ENCODE assay signal across 8 cellular contexts in the genomic region with DNA sequence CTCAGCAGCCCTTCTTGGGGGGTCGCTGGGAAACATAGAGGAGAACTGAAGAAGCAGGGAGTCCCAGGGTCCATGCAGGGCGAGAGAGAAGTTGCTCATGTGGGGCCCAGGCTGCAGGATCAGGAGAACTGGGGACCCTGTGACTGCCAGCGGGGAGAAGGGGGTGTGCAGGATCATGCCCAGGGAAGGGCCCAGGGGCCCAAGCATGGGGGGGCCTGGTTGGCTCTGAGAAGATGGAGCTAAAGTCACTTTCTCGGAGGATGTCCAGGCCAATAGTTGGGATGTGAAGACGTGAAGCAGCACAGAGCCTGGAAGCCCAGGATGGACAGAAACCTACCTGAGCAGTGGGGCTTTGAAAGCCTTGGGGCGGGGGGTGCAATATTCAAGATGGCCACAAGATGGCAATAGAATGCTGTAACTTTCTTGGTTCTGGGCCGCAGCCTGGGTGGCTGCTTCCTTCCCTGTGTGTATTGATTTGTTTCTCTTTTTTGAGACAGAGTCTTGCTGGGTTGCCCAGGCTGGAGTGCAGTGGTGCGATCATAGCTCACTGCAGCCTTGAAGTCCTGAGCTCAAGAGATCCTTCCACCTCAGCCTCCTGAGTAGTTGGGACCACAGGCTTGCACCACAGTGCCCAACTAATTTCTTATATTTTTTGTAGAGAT. TPM values are rescaled to one million over a fixed set of nuclear protein-coding genes. Genes with fewer than 3 reads are reported as not detected.
DNase-seq lines count a peak whose midpoint lies in the region; ATAC-seq, FAIRE-seq and TF ChIP-seq lines count a peak whose summit lies in the region.

No MANE protein-coding gene starts in this region.

- in situ Hi-C loops in mammary epithelial cell (cut with MboI; ENCODE audit: low sequenced_read_pairs in 2 of 2): no loop called here

- intact Hi-C loops in mammary epithelial cell (cut with micrococcal nuclease): loop anchor here (1.0 to 10.0 kb wide), 4 partner anchors 190 to 998 kb away; a partner anchor contains a TSS

- no peaks in the 10 kb centered on the region for H3K9me1 ChIP-seq in keratinocyte (ENCODE audit: control insufficient read depth, extremely low read depth, insufficient read depth, low read length)

- CTCF ChIA-PET in WTC11 (lab: Charles Lee) (interaction anchor here (0.7 to 4.1 kb wide), 11 partner anchors 8 to 211 kb away, joined by 3 to 20 read pairs (median 6); a partner anchor contains a TSS), mammary epithelial cell (lab: Charles Lee; ENCODE audit: low non-redundant PET) (no interaction called here)

- peak; percentile 5 for DNase-seq in AG09309 (ENCODE audit: low read depth)
- peak; percentile 86 for DNase-seq in GM20000 (ENCODE audit: low spot score)
- DNase-seq in NCI-H2171 treated with DMSO at 0.1 percent for 48 hours (lab: John Stamatoyannopoulos, UW): peak; percentile 72
- DNase-seq in WTC11 (ENCODE audit: low spot score): peak; percentile 82
- DNase-seq in mammary epithelial cell: peak; percentile 41
- no peak for DNase-seq in keratinocyte (ENCODE audit: low read depth, low spot score)
- DNase-seq in stimulated activated CD4-positive, alpha-beta T cell treated with anti-CD3 and anti-CD28 coated beads, Interleukin-1b, Interleukin-23, amount 100 ng/mL, for 4 hours (ENCODE audit: low read depth in 2 of 2): peak; percentile 54 to 77

- WGBS in mammary epithelial cell (ENCODE audit: low coverage, missing lambda C conversion rate): 31% methylated on average over 4 of the region's 8 CpGs

- H3K79me2 ChIP-seq in mammary epithelial cell (ENCODE audit: insufficient read depth, low read length) (no peaks in the 10 kb centered on the region), keratinocyte (ENCODE audit: control insufficient read depth, insufficient read depth, low read length) (no peaks in the 10 kb centered on the region)

- no peaks in the 10 kb centered on the region; the same call in 1 of the 2 replicates for H3K27me3 Mint-ChIP-seq in WTC11 (ENCODE audit: low read depth)

- dilution Hi-C loops in mammary epithelial cell (cut with HindIII; ENCODE audit: low sequenced_read_pairs): no loop called here
- dilution Hi-C loops in keratinocyte (cut with MboI; ENCODE audit: extremely low pct_ligation_motif_present, low sequenced_read_pairs): no loop called here

- H3K4me3 ChIP-seq in AG09309 (ENCODE audit: control insufficient read depth, low read depth, low read length): no peak overlapping the region
- no peak overlapping the region for H3K4me3 ChIP-seq in mammary epithelial cell (replicated peaks in 1 of 3; ENCODE audit: insufficient read depth in 1 of 3, low read depth in 2 of 3, low read length in 3 of 3)
- no peak overlapping the region for H3K4me3 ChIP-seq in keratinocyte (ENCODE audit: control insufficient read depth in 2 of 3, extremely low read depth in 1 of 3, insufficient read depth in 2 of 3, low read depth in 1 of 3, low read length in 3 of 3)

- no TSS peak for BruUV-seq in mammary epithelial cell (replicated peaks; lab: Mats Ljungman, UMichigan)

- TF ChIP-seq CTCF in AG09309 (IDR thresholded peaks at IDR 0.05; ENCODE audit: control insufficient read depth, insufficient read depth, low read depth, low read length, missing control alignments) (peak; percentile 80), GM20000 (IDR thresholded peaks at IDR 0.05; ENCODE audit: extremely low read depth, missing control alignments) (peak; percentile 70), WTC11 (IDR thresholded peaks at IDR 0.05) (peak; percentile 98), mammary epithelial cell (conservative IDR thresholded peaks at IDR 0.05 in 1 of 2, IDR thresholded peaks at IDR 0.05 in 1 of 2; ENCODE audit: extremely low read depth in 1 of 2, insufficient read depth in 1 of 2, low read depth in 1 of 2, low read length in 2 of 2) (peak; percentile 83 to 88), keratinocyte (optimal IDR thresholded peaks at IDR 0.05 in 1 of 3, IDR thresholded peaks at IDR 0.05 in 1 of 3, conservative IDR thresholded peaks at IDR 0.05 in 1 of 3; ENCODE audit: extremely low read depth in 1 of 3, insufficient read depth in 2 of 3, low read length in 3 of 3) (peak; percentile 80 to 93 (median 87))

- ATAC-seq in WTC11 (peak; percentile 94), HG03460 (IDR thresholded peaks at IDR 0.05; ENCODE audit: unreplicated experiment) (no peak)

- H4K20me1 ChIP-seq in mammary epithelial cell (ENCODE audit: insufficient read depth, low read length) (no peaks in the 10 kb centered on the region), keratinocyte (ENCODE audit: control insufficient read depth, extremely low read depth, insufficient read depth, low read length) (no peaks in the 10 kb centered on the region)

- no peak overlapping the region for H3K4me2 ChIP-seq in mammary epithelial cell (ENCODE audit: insufficient read depth, low read depth, low read length)
- H3K4me2 ChIP-seq in keratinocyte (ENCODE audit: control insufficient read depth, extremely low read depth, insufficient read depth, low read depth, low read length): no peak overlapping the region

- no peak overlapping the region for H3K27ac Mint-ChIP-seq in WTC11

- H3K9me3 ChIP-seq in mammary epithelial cell (replicated peaks; ENCODE audit: insufficient read depth, low read length): no peaks in the 10 kb centered on the region
- H3K9me3 ChIP-seq in keratinocyte (ENCODE audit: control insufficient read depth, low read depth, low read length): no peaks in the 10 kb centered on the region

- POLR2A ChIA-PET in WTC11 (lab: Charles Lee): no interaction called here

- no peak overlapping the region for H3K4me3 Mint-ChIP-seq in WTC11

- H3K4me1 ChIP-seq in mammary epithelial cell (ENCODE audit: insufficient read depth, low read length): no peaks in the 10 kb centered on the region
- no peaks in the 10 kb centered on the region for H3K4me1 ChIP-seq in keratinocyte (ENCODE audit: control insufficient read depth, extremely low read depth, insufficient read depth, low read length)

- no peak overlapping the region for H3K27ac ChIP-seq in mammary epithelial cell (ENCODE audit: insufficient read depth, low read depth, low read length)
- no peak overlapping the region for H3K27ac ChIP-seq in keratinocyte (ENCODE audit: control insufficient read depth, insufficient read depth, low read length)

- H2AFZ ChIP-seq in mammary epithelial cell (ENCODE audit: low read depth, low read length) (no peak overlapping the region), keratinocyte (ENCODE audit: control insufficient read depth, low read length) (no peak overlapping the region)

- H3K9me3 Mint-ChIP-seq in WTC11: peaks cover 11% of the 10 kb centered on the region

- H3K36me3 ChIP-seq in mammary epithelial cell (ENCODE audit: insufficient read depth, low read length) (no peaks in the 10 kb centered on the region), keratinocyte (ENCODE audit: control insufficient read depth in 2 of 2, extremely low read depth in 1 of 2, insufficient read depth in 2 of 2, low read length in 2 of 2) (no peaks in the 10 kb centered on the region)

- no peaks in the 10 kb centered on the region for H3K4me1 Mint-ChIP-seq in WTC11

- H3K9ac ChIP-seq in mammary epithelial cell (ENCODE audit: insufficient read depth, low read length): no peak overlapping the region
- H3K9ac ChIP-seq in keratinocyte (ENCODE audit: control insufficient read depth, extremely low read depth, insufficient read depth, low read length): no peak overlapping the region

- peak; percentile 85 for FAIRE-seq in keratinocyte (lab: Jason Lieb, UNC)

- no peaks in the 10 kb centered on the region for H3K36me3 Mint-ChIP-seq in WTC11

- H3K27me3 ChIP-seq in mammary epithelial cell (ENCODE audit: insufficient read depth, low read length): no peaks in the 10 kb centered on the region
- H3K27me3 ChIP-seq in keratinocyte (ENCODE audit: control insufficient read depth, extremely low read depth, insufficient read depth, low read length): peaks cover 9% of the 10 kb centered on the region

TF ChIP-seq in WTC11, 78 proteins besides CTCF, POLR2A, EP300 and RAD21 (continues in another document):
- TF ChIP-seq ELF4 (CRISPR knock-in tag; IDR thresholded peaks at IDR 0.05; ENCODE audit: low read depth): no peak
- TF ChIP-seq, protein P1, sequence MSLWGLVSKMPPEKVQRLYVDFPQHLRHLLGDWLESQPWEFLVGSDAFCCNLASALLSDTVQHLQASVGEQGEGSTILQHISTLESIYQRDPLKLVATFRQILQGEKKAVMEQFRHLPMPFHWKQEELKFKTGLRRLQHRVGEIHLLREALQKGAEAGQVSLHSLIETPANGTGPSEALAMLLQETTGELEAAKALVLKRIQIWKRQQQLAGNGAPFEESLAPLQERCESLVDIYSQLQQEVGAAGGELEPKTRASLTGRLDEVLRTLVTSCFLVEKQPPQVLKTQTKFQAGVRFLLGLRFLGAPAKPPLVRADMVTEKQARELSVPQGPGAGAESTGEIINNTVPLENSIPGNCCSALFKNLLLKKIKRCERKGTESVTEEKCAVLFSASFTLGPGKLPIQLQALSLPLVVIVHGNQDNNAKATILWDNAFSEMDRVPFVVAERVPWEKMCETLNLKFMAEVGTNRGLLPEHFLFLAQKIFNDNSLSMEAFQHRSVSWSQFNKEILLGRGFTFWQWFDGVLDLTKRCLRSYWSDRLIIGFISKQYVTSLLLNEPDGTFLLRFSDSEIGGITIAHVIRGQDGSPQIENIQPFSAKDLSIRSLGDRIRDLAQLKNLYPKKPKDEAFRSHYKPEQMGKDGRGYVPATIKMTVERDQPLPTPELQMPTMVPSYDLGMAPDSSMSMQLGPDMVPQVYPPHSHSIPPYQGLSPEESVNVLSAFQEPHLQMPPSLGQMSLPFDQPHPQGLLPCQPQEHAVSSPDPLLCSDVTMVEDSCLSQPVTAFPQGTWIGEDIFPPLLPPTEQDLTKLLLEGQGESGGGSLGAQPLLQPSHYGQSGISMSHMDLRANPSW (CRISPR knock-in tag; conservative IDR thresholded peaks at IDR 0.05; ENCODE audit: low read depth): no peak
- TF ChIP-seq RELA (CRISPR knock-in tag; IDR thresholded peaks at IDR 0.05; ENCODE audit: borderline replicate concordance): 0 out of 2 replicates have a peak, but pooled peaks have one; percentile 46
- TF ChIP-seq, protein P2, sequence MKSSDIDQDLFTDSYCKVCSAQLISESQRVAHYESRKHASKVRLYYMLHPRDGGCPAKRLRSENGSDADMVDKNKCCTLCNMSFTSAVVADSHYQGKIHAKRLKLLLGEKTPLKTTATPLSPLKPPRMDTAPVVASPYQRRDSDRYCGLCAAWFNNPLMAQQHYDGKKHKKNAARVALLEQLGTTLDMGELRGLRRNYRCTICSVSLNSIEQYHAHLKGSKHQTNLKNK (CRISPR knock-in tag; IDR thresholded peaks at IDR 0.05): no peak

RNA-seq across cellular contexts. Expression of a gene that starts 3.4 kb away (rescaled TPM):
- total RNA-seq in WTC11 (2021): not detected in 3 replicates
- total RNA-seq in mammary epithelial cell: not detected
- polyA plus RNA-seq in mammary epithelial cell: not detected
- polyA minus RNA-seq in mammary epithelial cell: not detected
- polyA plus RNA-seq in keratinocyte: not detected in 3 replicates
- not detected for polyA plus RNA-seq in keratinocyte (2011; ENCODE audit: low read depth)
- polyA plus RNA-seq in keratinocyte (2011; cell fraction: cytosol; rRNA removed): not detected in 2 replicates
- polyA plus RNA-seq in keratinocyte (2011; cell fraction: nucleus; rRNA removed): not detected in 2 replicates
- not detected in 2 replicates for polyA plus RNA-seq in keratinocyte (2012; ENCODE audit: low replicate concordance)
- polyA minus RNA-seq in keratinocyte: not detected in 3 replicates
- not detected for polyA minus RNA-seq in keratinocyte (2011; cell fraction: cytosol; rRNA and poly(A)+ RNA removed)
- not detected in 2 replicates for polyA minus RNA-seq in keratinocyte (2011; cell fraction: nucleus; rRNA and poly(A)+ RNA removed)
